ENCODE assay signal across 16 cellular contexts in the genomic region with DNA sequence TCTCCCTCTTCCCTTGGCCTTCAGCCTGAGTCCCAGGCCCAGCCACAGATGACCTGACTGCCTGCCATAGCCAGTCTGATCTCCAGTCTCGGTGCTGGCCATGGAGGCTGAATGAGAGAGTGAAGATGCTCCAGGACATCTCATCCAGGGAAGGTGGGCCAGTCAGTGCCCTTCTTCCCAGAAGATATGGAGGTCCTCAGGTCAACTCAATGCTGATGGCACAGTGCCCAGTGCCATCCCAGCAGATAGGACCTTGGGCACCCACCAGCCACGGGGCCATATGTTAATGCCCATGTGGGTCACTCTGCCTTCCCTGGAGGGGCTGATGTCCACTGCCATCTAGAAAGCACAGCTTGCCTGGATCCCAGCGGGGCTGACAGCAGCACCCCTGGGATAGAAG. TPM values are rescaled to one million over a fixed set of nuclear protein-coding genes. Genes with fewer than 3 reads are reported as not detected.
DNase-seq lines count a peak whose midpoint lies in the region; ATAC-seq and TF ChIP-seq lines count a peak whose summit lies in the region.
"Had no signal": no experiment of that assay in that cellular context is flagged by ENCODE, and none has a peak within 500 bp of the region (broad histone marks: within the 10 kb centered on the region; RNA-seq: fewer than 3 reads in every experiment).

No MANE protein-coding gene starts in this region.

- H3K79me2 ChIP-seq in osteoblast (ENCODE audit: insufficient read depth, low read length): no peaks in the 10 kb centered on the region

- H3K27me3 ChIP-seq in Peyer's patch: peaks cover 0 to 22% of the 10 kb centered on the region in 2 donors
- peaks cover 23% of the 10 kb centered on the region for H3K27me3 ChIP-seq in osteoblast (ENCODE audit: insufficient read depth, low read length)
- H3K27me3 ChIP-seq in lower lobe of right lung (ENCODE audit: low read depth): peaks cover 67% of the 10 kb centered on the region

- intact Hi-C loops in lower lobe of right lung (cut with DNase I): no loop called here

- no peak for TF ChIP-seq POLR2A in Peyer's patch (IDR thresholded peaks at IDR 0.05)

- no peak overlapping the region for H3K4me2 ChIP-seq in osteoblast (ENCODE audit: insufficient read depth, low read length)
- H3K4me2 ChIP-seq: BLaER1 treated with 17β-estradiol and CSF1 and Interleukin-3, amounts not matched to agents 10 nM and 100 nM had no signal

- H3K4me3 ChIP-seq in Peyer's patch: no peak overlapping the region
- no peak overlapping the region for H3K4me3 ChIP-seq in osteoblast (ENCODE audit: insufficient read depth, low read length)
- H3K4me3 ChIP-seq in lower lobe of right lung: no peak overlapping the region
- H3K4me3 ChIP-seq: BLaER1 treated with 17β-estradiol and CSF1 and Interleukin-3, amounts not matched to agents 10 nM and 100 nM had no signal

- H3K9me3 ChIP-seq in Peyer's patch (peaks cover 0 to 5% (median 0%) of the 10 kb centered on the region in 4 donors), osteoblast (ENCODE audit: low read depth, low read length) (no peaks in the 10 kb centered on the region), lower lobe of right lung (no peaks in the 10 kb centered on the region)

- peak; percentile 54 for DNase-seq in activated effector memory CD4-positive, alpha-beta T cell treated with anti-CD3 and anti-CD28 coated beads, Interleukin-2, amount 50 U/mL, for 16 hours
- DNase-seq in activated effector memory CD4-positive, alpha-beta T cell treated with Interleukin-2 at 50 U/mL for 16 hours: no peak
- DNase-seq in Peyer's patch: peak in 2 of 3 donors; percentile 12 to 34
- peak; percentile 82 for DNase-seq in osteoblast (ENCODE audit: insufficient read length, low spot score, missing footprints)
- DNase-seq in stimulated activated CD8-positive, alpha-beta memory T cell treated with anti-CD3 and anti-CD28 coated beads, Interleukin-4, amount 100 ng/mL, for 48 hours: peak; percentile 10
- DNase-seq in NCI-H146 (lab: John Stamatoyannopoulos, UW): no peak
- DNase-seq in lower lobe of right lung: no peak
- DNase-seq: ACHN, Calu3, DMS 273 treated with DMSO at 0.1 percent for 48 hours had no signal

- H3K36me3 ChIP-seq in Peyer's patch: no peaks in the 10 kb centered on the region
- no peaks in the 10 kb centered on the region for H3K36me3 ChIP-seq in osteoblast (ENCODE audit: insufficient read depth, low read length)
- no peaks in the 10 kb centered on the region for H3K36me3 ChIP-seq in lower lobe of right lung
- H3K36me3 ChIP-seq: BLaER1 treated with 17β-estradiol and CSF1 and Interleukin-3, amounts not matched to agents 10 nM and 100 nM had no signal

- no peak for ATAC-seq in GM21786 (IDR thresholded peaks at IDR 0.05; ENCODE audit: unreplicated experiment)
- no peak for ATAC-seq in lower lobe of right lung
- ATAC-seq: HCT116 had no signal

- H3K27ac ChIP-seq in Peyer's patch (no peak overlapping the region), osteoblast (ENCODE audit: low read depth, low read length) (no peak overlapping the region), lower lobe of right lung (no peak overlapping the region)
- H3K27ac ChIP-seq: BLaER1 treated with 17β-estradiol and CSF1 and Interleukin-3, amounts not matched to agents 10 nM and 100 nM had no signal

- H2AFZ ChIP-seq in osteoblast (ENCODE audit: low read length): no peak overlapping the region

- no peak for TF ChIP-seq CTCF in Peyer's patch (IDR thresholded peaks at IDR 0.05)
- TF ChIP-seq CTCF in osteoblast (IDR thresholded peaks at IDR 0.05; ENCODE audit: extremely low read depth, low read depth, low read length): no peak
- no peak for TF ChIP-seq CTCF in lower lobe of right lung (IDR thresholded peaks at IDR 0.05)

- H3K4me1 ChIP-seq in Peyer's patch (peaks cover 0 to 22% (median 3%) of the 10 kb centered on the region in 4 donors), osteoblast (ENCODE audit: insufficient read depth, low read length) (no peaks in the 10 kb centered on the region), lower lobe of right lung (peaks cover 7% of the 10 kb centered on the region)

- H4K20me1 ChIP-seq in osteoblast (ENCODE audit: insufficient read depth, low read length): no peaks in the 10 kb centered on the region

RNA-seq across cellular contexts. Expression of a gene that starts 7.2 kb away (rescaled TPM):
- total RNA-seq in Peyer's patch (not detected), osteoblast (not detected in 2 replicates), lower lobe of right lung (not detected)
- total RNA-seq: A172; Calu3; CD4-positive, alpha-beta T cell; Daoy had no signal

Comparison
In these comparisons a context has a peak if more than half of its experiments do, and no peak if none do; other contexts are left out.
1. DNase-seq: peak in activated effector memory CD4-positive, alpha-beta T cell treated with anti-CD3 and anti-CD28 coated beads, Interleukin-2, amount 50 U/mL, for 16 hours (single experiment), Peyer's patch (2 of 3), osteoblast (single experiment) and stimulated activated CD8-positive, alpha-beta memory T cell treated with anti-CD3 and anti-CD28 coated beads, Interleukin-4, amount 100 ng/mL, for 48 hours (single experiment); none in activated effector memory CD4-positive, alpha-beta T cell treated with Interleukin-2 at 50 U/mL for 16 hours (single experiment), NCI-H146 (single experiment) and lower lobe of right lung (single experiment).